ENCODE assay signal across 21 cellular contexts in the genomic region with DNA sequence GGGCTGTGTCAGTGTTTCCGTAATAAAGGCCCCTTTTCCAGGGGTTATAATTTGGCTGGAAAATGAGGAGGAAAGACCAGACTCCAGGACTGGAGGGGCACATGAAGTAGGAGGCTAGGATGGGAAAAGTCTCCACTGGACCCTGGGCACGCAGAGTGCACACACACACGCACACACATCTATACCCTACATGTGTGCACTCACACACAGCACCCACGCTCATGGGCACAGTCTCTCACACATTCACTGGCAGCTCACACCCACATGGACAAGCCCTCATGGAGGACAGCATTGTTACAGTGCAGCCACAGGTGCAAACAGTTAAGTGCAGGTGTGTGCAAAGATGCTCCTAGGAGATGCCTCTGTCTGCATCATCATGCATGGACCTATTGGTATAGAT. TPM values are rescaled to one million over a fixed set of nuclear protein-coding genes. Genes with fewer than 3 reads are reported as not detected.
"Had no signal": no experiment of that assay in that cellular context is flagged by ENCODE, and none has a peak within 500 bp of the region (broad histone marks: within the 10 kb centered on the region; RNA-seq: fewer than 3 reads in every experiment).

No MANE protein-coding gene starts in this region.

- H3K27ac Mint-ChIP-seq: memory B cell, nephron progenitor cell, T-helper 17 cell had no signal

- DNase-seq: activated CD4-positive, alpha-beta T cell treated with anti-CD3 and anti-CD28 coated beads, Interleukin-2, amount 50 U/mL, for 1 hour; activated gamma-delta T cell; anterior cingulate cortex; body of pancreas; left colon; nephron progenitor cell; pancreas; psoas muscle; right cardiac atrium; stimulated activated CD4-positive, alpha-beta T cell treated with anti-CD3 and anti-CD28 coated beads, Interleukin-4, amount 100 ng/mL, for 24 hours; stomach; T-helper 17 cell had no signal

- H3K36me3 ChIP-seq: pancreas, stomach, suprapubic skin, tibial nerve had no signal

- ATAC-seq: body of pancreas, left colon, pancreas, psoas muscle, right cardiac atrium, T-helper 17 cell had no signal

- H3K27me3 Mint-ChIP-seq: memory B cell, T-helper 17 cell had no signal

- H3K4me3 Mint-ChIP-seq: activated T-helper 1 cell treated with anti-CD3 and anti-CD28 coated beads, Interleukin-12 subunit alpha, Interleukin-12 subunit beta, Interleukin-2, Interleukin-4 antibody, amounts not matched to agents 30 ng/mL and 10 ng/mL and 1 ng/mL, durations not matched to agents 14 hours and 24 hours and 36 hours; memory B cell; nephron progenitor cell; T-helper 17 cell had no signal

- H3K9me3 Mint-ChIP-seq: activated T-helper 1 cell treated with anti-CD3 and anti-CD28 coated beads, Interleukin-12 subunit alpha, Interleukin-12 subunit beta, Interleukin-2, Interleukin-4 antibody, amounts not matched to agents 30 ng/mL and 10 ng/mL and 1 ng/mL, durations not matched to agents 14 hours and 24 hours and 36 hours; memory B cell; nephron progenitor cell had no signal

- H3K36me3 Mint-ChIP-seq: memory B cell had no signal

- H3K4me3 ChIP-seq: body of pancreas, pancreas, psoas muscle, stomach, suprapubic skin, tibial nerve had no signal

- FAIRE-seq: endometrium, keratinocyte, pancreas had no signal

RNA-seq across cellular contexts. Expression of a gene that starts 9.0 kb away (rescaled TPM):
- total RNA-seq: epithelial cell of proximal tubule, fibroblast of villous mesenchyme, myocyte had no signal
